ENCODE assay signal across 8 cellular contexts in genomic region chr12:22018860-22019259, GRCh38. TPM values are rescaled to one million over a fixed set of nuclear protein-coding genes. Genes with fewer than 3 reads are reported as not detected.
DNase-seq lines count a peak whose midpoint lies in the region; ATAC-seq, FAIRE-seq and TF ChIP-seq lines count a peak whose summit lies in the region.
"Had no signal": no experiment of that assay in that cellular context is flagged by ENCODE, and none has a peak within 500 bp of the region (broad histone marks: within the 10 kb centered on the region; RNA-seq: fewer than 3 reads in every experiment).

No MANE protein-coding gene starts in this region.

- DNase-seq in GM12864 (ENCODE audit: low read depth): no peak
- DNase-seq in NCI-H446 (lab: John Stamatoyannopoulos, UW): peak; percentile 5 to 12
- DNase-seq in sigmoid colon: no peak
- DNase-seq in COLO668 (lab: John Stamatoyannopoulos, UW; ENCODE audit: unreplicated experiment): no peak
- DNase-seq in SHP77 treated with DMSO at 0.1 percent for 48 hours (lab: John Stamatoyannopoulos, UW): no peak
- DNase-seq: hypothalamus had no signal

- no peak for TF ChIP-seq EP300 in sigmoid colon (IDR thresholded peaks at IDR 0.05)

- no peak for ATAC-seq in HG02870 (IDR thresholded peaks at IDR 0.05; ENCODE audit: unreplicated experiment)

- TF ChIP-seq CTCF in GM12864 (IDR thresholded peaks at IDR 0.05; ENCODE audit: low read depth, low read length, missing control alignments): peak; percentile 19
- TF ChIP-seq CTCF in sigmoid colon (IDR thresholded peaks at IDR 0.05): peak in 3 of 4 experiments; percentile 13 to 39 (median 14)

- H3K9me3 ChIP-seq in sigmoid colon: peaks cover 0 to 4% (median 1%) of the 10 kb centered on the region in 4 donors

- FAIRE-seq in endometrium (lab: Jason Lieb, UNC): peak; percentile 73

- no peak overlapping the region for H3K4me3 ChIP-seq in GM12864 (ENCODE audit: low read depth, low read length)
- no peak overlapping the region for H3K4me3 ChIP-seq in sigmoid colon

- 46 to 70% methylated on average over 6 of the region's 6 CpGs for WGBS in sigmoid colon, 2 donors

- H3K27ac ChIP-seq in sigmoid colon: no peak overlapping the region

- H3K4me1 ChIP-seq in sigmoid colon: no peaks in the 10 kb centered on the region

- intact Hi-C loops in sigmoid colon (cut with DNase I): no loop called here

- TF ChIP-seq POLR2A in sigmoid colon (IDR thresholded peaks at IDR 0.05): no peak

- no peaks in the 10 kb centered on the region for H3K36me3 ChIP-seq in sigmoid colon

- no peaks in the 10 kb centered on the region for H3K27me3 ChIP-seq in sigmoid colon

RNA-seq across cellular contexts. Expression of gene CMAS, which starts 27.2 kb away (rescaled TPM):
- 10 to 100 TPM; 23.3 to 35.1 (median 30.1) TPM for total RNA-seq in sigmoid colon
- 100 to 1,000 TPM; 121 to 226 (median 153) TPM for polyA plus RNA-seq in sigmoid colon

Comparison
In these comparisons a context has a peak if more than half of its experiments do, and no peak if none do; other contexts are left out.
1. DNase-seq: peak in NCI-H446 (2 of 2); none in GM12864 (single experiment), sigmoid colon (single experiment), COLO668 (single experiment) and SHP77 treated with DMSO at 0.1 percent for 48 hours (single experiment).